In the genomic region with DNA sequence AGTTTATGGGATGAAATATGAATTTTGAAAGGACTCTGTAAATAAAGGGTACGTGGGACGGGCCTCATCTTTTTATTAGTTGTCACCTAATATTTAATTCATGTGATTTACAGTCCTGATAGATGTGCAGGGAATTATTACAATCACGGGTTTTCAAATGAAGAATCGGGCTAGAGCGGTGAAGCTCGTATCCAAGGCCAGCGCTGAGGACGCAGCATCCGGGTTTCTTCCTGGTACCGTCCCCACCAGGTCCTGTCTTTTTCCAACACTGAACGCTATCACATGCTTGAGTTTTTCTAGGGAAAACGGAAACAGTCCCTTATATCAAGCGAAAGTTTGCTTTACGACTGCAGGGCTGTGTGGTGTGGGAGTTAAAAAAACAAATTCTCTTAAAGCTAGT, we compare ENCODE assay signal across 8 cellular contexts. TPM values are rescaled to one million over a fixed set of nuclear protein-coding genes. Genes with fewer than 3 reads are reported as not detected.
DNase-seq lines count a peak whose midpoint lies in the region; ATAC-seq, FAIRE-seq and TF ChIP-seq lines count a peak whose summit lies in the region.

No MANE protein-coding gene starts in this region.

- H3K27me3 Mint-ChIP-seq in immature natural killer cell (ENCODE audit: low read depth in 3 of 3) = peaks cover 3 to 14% (median 12%) of the 10 kb centered on the region in 3 donors

- TF ChIP-seq POLR2A in body of pancreas (IDR thresholded peaks at IDR 0.05) = no peak

- H3K27ac ChIP-seq in body of pancreas = peak overlapping the region; percentile 96 to 99 (median 98)

- H3K9ac ChIP-seq in skeletal muscle satellite cell (ENCODE audit: low read depth, low read length) = peak overlapping the region; percentile 92

- H3K4me3 Mint-ChIP-seq in immature natural killer cell = peak overlapping the region; percentile 94 to 98 (median 95)

- intact Hi-C loops in body of pancreas (cut with DNase I) = no loop called here

- no peaks in the 10 kb centered on the region for H3K9me3 Mint-ChIP-seq in immature natural killer cell

- peaks cover 3 to 9% (median 4%) of the 10 kb centered on the region in 3 donors for H3K36me3 Mint-ChIP-seq in immature natural killer cell

- peaks cover 32 to 43% of the 10 kb centered on the region in 2 donors for H3K4me1 Mint-ChIP-seq in immature natural killer cell

- FAIRE-seq in G401.6 (lab: Jason Lieb, UNC) = peak; percentile 34

- H3K27me3 ChIP-seq in body of pancreas = no peaks in the 10 kb centered on the region
- H3K27me3 ChIP-seq in skeletal muscle satellite cell (ENCODE audit: control insufficient read depth, insufficient read depth, low read length) = no peaks in the 10 kb centered on the region

- peak overlapping the region; percentile 94 to 99 (median 96) for H3K27ac Mint-ChIP-seq in immature natural killer cell

- H3K4me1 ChIP-seq in body of pancreas = peaks cover 47% of the 10 kb centered on the region
- peaks cover 25% of the 10 kb centered on the region for H3K4me1 ChIP-seq in skeletal muscle satellite cell (ENCODE audit: control insufficient read depth, insufficient read depth, low read length)

- H3K9me3 ChIP-seq in body of pancreas (no peaks in the 10 kb centered on the region), skeletal muscle satellite cell (replicated peaks; ENCODE audit: low read length) (no peaks in the 10 kb centered on the region)

- DNase-seq in NCI-H2171 (lab: John Stamatoyannopoulos, UW) = peak; percentile 31
- peak; percentile 45 to 66 (median 53) for DNase-seq in body of pancreas
- peak in 1 of 3 donors; percentile 26 for DNase-seq in immature natural killer cell
- no peak for DNase-seq in stimulated activated CD4-positive, alpha-beta T cell treated with anti-CD3 and anti-CD28 coated beads, Interleukin-12 subunit alpha, Interleukin-12 subunit beta, amount 100 ng/mL, for 4 hours

- 0 to 1% methylated on average over 14 of the region's 14 CpGs for WGBS in body of pancreas, 2 donors

- peaks cover 0 to 8% of the 10 kb centered on the region in 2 donors for H3K36me3 ChIP-seq in body of pancreas (replicated peaks in 1 of 2; ENCODE audit: insufficient read depth in 1 of 2, low read depth in 2 of 2)
- H3K36me3 ChIP-seq in skeletal muscle satellite cell (ENCODE audit: insufficient read depth, low read length) = peaks cover 50% of the 10 kb centered on the region

- ATAC-seq in body of pancreas (no peak), GM18519 (IDR thresholded peaks at IDR 0.05; ENCODE audit: low FRiP score, unreplicated experiment) (no peak), HG03139 (IDR thresholded peaks at IDR 0.05; ENCODE audit: unreplicated experiment) (no peak)

- H3K4me3 ChIP-seq in body of pancreas (peak overlapping the region in 1 of 2 donors; percentile 54), skeletal muscle satellite cell (ENCODE audit: low read length) (peak overlapping the region; percentile 80)

- peak overlapping the region; percentile 88 for H3K4me2 ChIP-seq in skeletal muscle satellite cell (ENCODE audit: low read length)

- no peak for TF ChIP-seq CTCF in body of pancreas (IDR thresholded peaks at IDR 0.05)

RNA-seq across cellular contexts. Expression of gene SMDT1, which starts 0.8 kb away (rescaled TPM):
- 10 to 100 TPM; 13.8 to 14.8 TPM for total RNA-seq in body of pancreas
- polyA plus RNA-seq in immature natural killer cell = 100 to 1,000 TPM; 158 to 284 (median 174) TPM
- total RNA-seq in skeletal muscle satellite cell (2012; rRNA removed) = 1.5 and 2.8 TPM in 2 replicates

RNA-seq across cellular contexts. Expression of gene PHETA2, which starts 6.2 kb away (rescaled TPM):
- 10 to 100 TPM in 1 of 2 donors, 1 to 10 TPM in 1; 9.2 to 12.2 TPM for total RNA-seq in body of pancreas
- polyA plus RNA-seq in immature natural killer cell = 1 to 10 TPM in 2 of 3 donors, under 1 TPM in 1; 0.78 to 2.1 (median 1.2) TPM
- 3.3 and 5.9 TPM in 2 replicates for total RNA-seq in skeletal muscle satellite cell (2012; rRNA removed)

RNA-seq across cellular contexts. Expression of gene NAGA, which starts 9.7 kb away (rescaled TPM):
- total RNA-seq in body of pancreas = 10 to 100 TPM in 1 of 2 donors, 1 to 10 TPM in 1; 8.2 to 11.2 TPM
- polyA plus RNA-seq in immature natural killer cell = 10 to 100 TPM; 17.5 to 30.5 (median 24.4) TPM
- total RNA-seq in skeletal muscle satellite cell (2012; rRNA removed) = 26.1 and 33.4 TPM in 2 replicates

RNA-seq across cellular contexts. Expression of gene NDUFA6, which starts 10.3 kb away (rescaled TPM):
- 10 to 100 TPM; 18.9 to 30.3 TPM for total RNA-seq in body of pancreas
- polyA plus RNA-seq in immature natural killer cell = 100 to 1,000 TPM; 148 to 227 (median 214) TPM
- total RNA-seq in skeletal muscle satellite cell (2012; rRNA removed) = 61.6 and 64.1 TPM in 2 replicates

RNA-seq across cellular contexts. Expression of gene CYP2D6, which starts 50.3 kb away (rescaled TPM):
- 1 to 10 TPM in 1 of 2 donors, under 1 TPM in 1; 0.52 to 2.0 TPM for total RNA-seq in body of pancreas
- not detected for polyA plus RNA-seq in immature natural killer cell
- total RNA-seq in skeletal muscle satellite cell (2012; rRNA removed) = 0.22 and 0.25 TPM in 2 replicates
